ENCODE assay signal across 1 cellular context in genomic region chr21:37557261-37557950, GRCh38.
TF ChIP-seq lines count a peak whose summit lies in the region.

No MANE protein-coding gene starts in this region.

TF ChIP-seq in GM12878, 131 proteins besides CTCF, POLR2A, EP300 and RAD21 (continued from another document):
- TF ChIP-seq REST (IDR thresholded peaks at IDR 0.05; ENCODE audit: low read depth, low read length) (no peak), SMAD5 (IDR thresholded peaks at IDR 0.05; ENCODE audit: low read depth) (no peak), KAT2A (conservative IDR thresholded peaks at IDR 0.05; ENCODE audit: control insufficient read depth, low read depth, low read length) (no peak), JUND (IDR thresholded peaks at IDR 0.05; ENCODE audit: low read depth, low read length) (no peak), ZBTB11 (CRISPR knock-in tag; IDR thresholded peaks at IDR 0.05) (no peak), ATF7 (IDR thresholded peaks at IDR 0.05; ENCODE audit: low read depth) (no peak), NFXL1 (IDR thresholded peaks at IDR 0.05; ENCODE audit: borderline replicate concordance) (no peak), IKZF1 (conservative IDR thresholded peaks at IDR 0.05) (peak; percentile 86), SPI1 (IDR thresholded peaks at IDR 0.05; ENCODE audit: borderline replicate concordance, insufficient read depth, low read depth, low read length) (peak; percentile 49; the same call in 1 of the 2 replicates), SREBF1 (IDR thresholded peaks at IDR 0.05; ENCODE audit: low read length) (no peak), YY1 (IDR thresholded peaks at IDR 0.05; ENCODE audit: low read depth, low read length) (no peak), RAD51 (IDR thresholded peaks at IDR 0.05) (no peak), TCF3 (IDR thresholded peaks at IDR 0.05; ENCODE audit: borderline replicate concordance, insufficient read depth, low read depth, low read length) (no peak), ZBTB4 (CRISPR knock-in tag; IDR thresholded peaks at IDR 0.05) (no peak), STAT1 (conservative IDR thresholded peaks at IDR 0.05) (no peak), POU2F2 (IDR thresholded peaks at IDR 0.05; ENCODE audit: borderline replicate concordance, low read depth, low read length) (no peak), RELA (IDR thresholded peaks at IDR 0.05; ENCODE audit: borderline replicate concordance, partially characterized antibody) (peak; percentile 16), BMI1 (IDR thresholded peaks at IDR 0.05; ENCODE audit: borderline replicate concordance) (no peak), ZNF274 (IDR thresholded peaks at IDR 0.05; ENCODE audit: insufficient read depth, insufficient read length) (no peak), POLR2AphosphoS5 (IDR thresholded peaks at IDR 0.05; ENCODE audit: low read length) (no peak), PAX5 (IDR thresholded peaks at IDR 0.05; ENCODE audit: borderline replicate concordance, low read depth, low read length) (peak; percentile 98), NR2C2 (IDR thresholded peaks at IDR 0.05; ENCODE audit: borderline replicate concordance, control insufficient read depth, insufficient read length, low read depth) (no peak), RFX5 (IDR thresholded peaks at IDR 0.05; ENCODE audit: low read depth, low read length) (no peak), ZBTB33 (IDR thresholded peaks at IDR 0.05) (no peak), GABPA (IDR thresholded peaks at IDR 0.05; ENCODE audit: low read depth) (no peak), E2F4 (IDR thresholded peaks at IDR 0.05; ENCODE audit: low read depth, low read length) (no peak), FOXM1 (IDR thresholded peaks at IDR 0.05; ENCODE audit: low read depth, low read length) (no peak), ATF2 (IDR thresholded peaks at IDR 0.05; ENCODE audit: low read length) (peak; percentile 32; the same call in 1 of the 2 replicates), NR2F1 (conservative IDR thresholded peaks at IDR 0.05) (no peak; the same call in 1 of the 2 replicates), ZZZ3 (IDR thresholded peaks at IDR 0.05; ENCODE audit: control insufficient read depth, insufficient read length, low read depth) (no peak), YBX1 (IDR thresholded peaks at IDR 0.05) (no peak), ATF3 (IDR thresholded peaks at IDR 0.05; ENCODE audit: borderline replicate concordance, extremely low read depth, low read depth, low read length) (no peak), HDAC2 (IDR thresholded peaks at IDR 0.05) (no peak), HDGF (IDR thresholded peaks at IDR 0.05) (no peak), ZBTB40 (IDR thresholded peaks at IDR 0.05; ENCODE audit: borderline replicate concordance) (no peak; the same call in 1 of the 2 replicates)
